Comparison of ENCODE assay signal across 25 cellular contexts in genomic region chr11:132286106-132286505, GRCh38.
"Had no signal": no experiment of that assay in that cellular context is flagged by ENCODE, and none has a peak within 500 bp of the region (broad histone marks: within the 10 kb centered on the region; RNA-seq: fewer than 3 reads in every experiment).

No MANE protein-coding gene starts in this region.

- H3K27me3 Mint-ChIP-seq: dendritic cell treated with granulocyte-macrophage colony-stimulating factor and Interleukin-4, amounts not matched to agents 40 ng/mL and 50 ng/mL, for 4 days had no signal

- H3K4me3 ChIP-seq: colonic mucosa, esophagus muscularis mucosa, lower lobe of right lung, pancreas, smooth muscle cell, suprapubic skin, transverse colon, upper lobe of right lung, uterus had no signal

- H3K27ac ChIP-seq: colonic mucosa, esophagus muscularis mucosa, foreskin keratinocyte, lower lobe of right lung, neutrophil, pancreas, suprapubic skin, transverse colon, upper lobe of right lung, uterus had no signal

- H3K4me1 Mint-ChIP-seq: naive thymus-derived CD8-positive, alpha-beta T cell; nephron progenitor cell; stimulated activated naive CD8-positive, alpha-beta T cell treated with anti-CD3 and anti-CD28 coated beads, Interleukin-15, amount 100 ng/mL, for 72 hours had no signal

- H3K36me3 ChIP-seq: colonic mucosa, esophagus muscularis mucosa, lower lobe of right lung, neutrophil, pancreas, suprapubic skin, transverse colon, upper lobe of right lung, uterus had no signal

- H3K4me1 ChIP-seq: colonic mucosa, esophagus muscularis mucosa, foreskin keratinocyte, lower lobe of right lung, pancreas, suprapubic skin, transverse colon, upper lobe of right lung, uterus had no signal

- H3K27ac Mint-ChIP-seq: dendritic cell treated with granulocyte-macrophage colony-stimulating factor and Interleukin-4, amounts not matched to agents 40 ng/mL and 50 ng/mL, for 4 days; nephron progenitor cell; stimulated activated naive CD8-positive, alpha-beta T cell treated with anti-CD3 and anti-CD28 coated beads, Interleukin-15, amount 100 ng/mL, for 72 hours had no signal

- H3K4me3 Mint-ChIP-seq: dendritic cell treated with granulocyte-macrophage colony-stimulating factor and Interleukin-4, amounts not matched to agents 40 ng/mL and 50 ng/mL, for 4 days; naive thymus-derived CD8-positive, alpha-beta T cell; nephron progenitor cell; stimulated activated naive CD8-positive, alpha-beta T cell treated with anti-CD3 and anti-CD28 coated beads, Interleukin-15, amount 100 ng/mL, for 72 hours had no signal

- ATAC-seq: foreskin keratinocyte; left lobe of liver; lower lobe of right lung; naive thymus-derived CD8-positive, alpha-beta T cell; pancreas; sciatic nerve; stimulated activated naive CD8-positive, alpha-beta T cell treated with anti-CD3 and anti-CD28 coated beads, Interleukin-15, amount 100 ng/mL, for 72 hours had no signal

- DNase-seq: colonic mucosa; effector CD8-positive, alpha-beta T cell; foreskin keratinocyte; glutamatergic neuron; lower lobe of right lung; naive thymus-derived CD8-positive, alpha-beta T cell; nephron progenitor cell; pancreas; retina; stimulated activated CD4-positive, alpha-beta T cell treated with anti-CD3 and anti-CD28 coated beads, Interleukin-12 subunit alpha, Interleukin-12 subunit beta, amount 100 ng/mL, for 4 hours; stimulated activated CD4-positive, alpha-beta T cell treated with anti-CD3 and anti-CD28 coated beads, Interleukin-1b, Interleukin-23, amount 100 ng/mL, for 48 hours; stimulated activated CD4-positive, alpha-beta T cell treated with anti-CD3 and anti-CD28 coated beads, Interleukin-4, amount 100 ng/mL, for 1 hour; stimulated activated CD8-positive, alpha-beta memory T cell treated with anti-CD3 and anti-CD28 coated beads, Interleukin-4, amount 100 ng/mL, for 48 hours; stimulated activated naive CD4-positive, alpha-beta T cell; stimulated activated naive CD8-positive, alpha-beta T cell treated with anti-CD3 and anti-CD28 coated beads, Interleukin-15, amount 100 ng/mL, for 72 hours; transverse colon; upper lobe of right lung; uterus had no signal

- H3K27me3 ChIP-seq: colonic mucosa, foreskin keratinocyte, suprapubic skin, transverse colon, upper lobe of right lung, uterus had no signal

- H3K36me3 Mint-ChIP-seq: naive thymus-derived CD8-positive, alpha-beta T cell had no signal

- H3K9me3 ChIP-seq: colonic mucosa, esophagus muscularis mucosa, lower lobe of right lung, neutrophil, pancreas, suprapubic skin, transverse colon, upper lobe of right lung, uterus had no signal

- H3K9me3 Mint-ChIP-seq: dendritic cell treated with granulocyte-macrophage colony-stimulating factor and Interleukin-4, amounts not matched to agents 40 ng/mL and 50 ng/mL, for 4 days had no signal
